ENCODE assay signal across 17 cellular contexts in genomic region chr1:22792396-22793171, GRCh38.
"Had no signal": no experiment of that assay in that cellular context is flagged by ENCODE, and none has a peak within 500 bp of the region (broad histone marks: within the 10 kb centered on the region; RNA-seq: fewer than 3 reads in every experiment).

No MANE protein-coding gene starts in this region.

- H3K4me1 ChIP-seq: foreskin keratinocyte had no signal

- ATAC-seq: activated T-helper 17 cell treated with anti-CD3 and anti-CD28 coated beads, Interleukin-2, amount 50 U/mL, for 72 hours; foreskin keratinocyte; naive thymus-derived CD8-positive, alpha-beta T cell; SK-N-SH treated with all-trans-retinoic acid at 6 μM for 48 hours; stimulated activated effector memory CD8-positive, alpha-beta T cell treated with anti-CD3 and anti-CD28 coated beads, Interleukin-12 subunit alpha, Interleukin-12 subunit beta, amount 100 ng/mL, for 72 hours had no signal

- H3K4me3 ChIP-seq: cardiac muscle cell, lung, mucosa of descending colon, tibial artery had no signal

- DNase-seq: activated CD4-positive, alpha-beta T cell treated with anti-CD3 and anti-CD28 coated beads for 48 hours; activated naive CD4-positive, alpha-beta T cell treated with anti-CD3 and anti-CD28 coated beads, Interleukin-2, amount 10 ng/mL, durations not matched to agents 7 days and 5 days; activated T-cell treated with anti-CD3 and anti-CD28 coated beads for 4 hours; foreskin keratinocyte; head of caudate nucleus; kidney glomerular epithelial cell; mucosa of descending colon; naive thymus-derived CD8-positive, alpha-beta T cell; retina; small intestine; tibial artery had no signal

- H3K4me3 Mint-ChIP-seq: activated naive CD4-positive, alpha-beta T cell treated with anti-CD3 and anti-CD28 coated beads, Interleukin-2, amount 10 ng/mL, durations not matched to agents 7 days and 5 days; activated T-helper 17 cell treated with anti-CD3 and anti-CD28 coated beads, Interleukin-2, amount 50 U/mL, for 72 hours; naive thymus-derived CD8-positive, alpha-beta T cell; stimulated activated effector memory CD8-positive, alpha-beta T cell treated with anti-CD3 and anti-CD28 coated beads, Interleukin-12 subunit alpha, Interleukin-12 subunit beta, amount 100 ng/mL, for 72 hours; T-helper 1 cell treated with Interleukin-12 subunit alpha and Interleukin-12 subunit beta and Interleukin-4 antibody, amounts not matched to agents 30 μg/mL and 1 μg/mL, for 36 hours had no signal

- H3K4me1 Mint-ChIP-seq: activated naive CD4-positive, alpha-beta T cell treated with anti-CD3 and anti-CD28 coated beads, Interleukin-2, amount 10 ng/mL, durations not matched to agents 7 days and 5 days; activated T-helper 17 cell treated with anti-CD3 and anti-CD28 coated beads, Interleukin-2, amount 50 U/mL, for 72 hours; naive thymus-derived CD8-positive, alpha-beta T cell; stimulated activated effector memory CD8-positive, alpha-beta T cell treated with anti-CD3 and anti-CD28 coated beads, Interleukin-12 subunit alpha, Interleukin-12 subunit beta, amount 100 ng/mL, for 72 hours had no signal

- H3K27ac ChIP-seq: cardiac muscle cell, foreskin keratinocyte, tibial artery had no signal

- H3K36me3 Mint-ChIP-seq: activated naive CD4-positive, alpha-beta T cell treated with anti-CD3 and anti-CD28 coated beads, Interleukin-2, amount 10 ng/mL, durations not matched to agents 7 days and 5 days; naive thymus-derived CD8-positive, alpha-beta T cell; stimulated activated effector memory CD8-positive, alpha-beta T cell treated with anti-CD3 and anti-CD28 coated beads, Interleukin-12 subunit alpha, Interleukin-12 subunit beta, amount 100 ng/mL, for 72 hours had no signal

- H3K9me3 ChIP-seq: mucosa of descending colon, tibial artery had no signal

- H3K27me3 ChIP-seq: cardiac muscle cell had no signal

- H3K36me3 ChIP-seq: cardiac muscle cell, tibial artery had no signal

- H3K9me3 Mint-ChIP-seq: activated naive CD4-positive, alpha-beta T cell treated with anti-CD3 and anti-CD28 coated beads, Interleukin-2, amount 10 ng/mL, durations not matched to agents 7 days and 5 days; activated T-helper 17 cell treated with anti-CD3 and anti-CD28 coated beads, Interleukin-2, amount 50 U/mL, for 72 hours; naive thymus-derived CD8-positive, alpha-beta T cell; stimulated activated effector memory CD8-positive, alpha-beta T cell treated with anti-CD3 and anti-CD28 coated beads, Interleukin-12 subunit alpha, Interleukin-12 subunit beta, amount 100 ng/mL, for 72 hours; T-helper 1 cell treated with Interleukin-12 subunit alpha and Interleukin-12 subunit beta and Interleukin-4 antibody, amounts not matched to agents 30 μg/mL and 1 μg/mL, for 36 hours had no signal

- H3K27ac Mint-ChIP-seq: activated naive CD4-positive, alpha-beta T cell treated with anti-CD3 and anti-CD28 coated beads, Interleukin-2, amount 10 ng/mL, durations not matched to agents 7 days and 5 days; activated T-helper 17 cell treated with anti-CD3 and anti-CD28 coated beads, Interleukin-2, amount 50 U/mL, for 72 hours; stimulated activated effector memory CD8-positive, alpha-beta T cell treated with anti-CD3 and anti-CD28 coated beads, Interleukin-12 subunit alpha, Interleukin-12 subunit beta, amount 100 ng/mL, for 72 hours; T-helper 1 cell treated with Interleukin-12 subunit alpha and Interleukin-12 subunit beta and Interleukin-4 antibody, amounts not matched to agents 30 μg/mL and 1 μg/mL, for 36 hours had no signal
